Comparison of ENCODE assay signal across 9 cellular contexts in the genomic region with DNA sequence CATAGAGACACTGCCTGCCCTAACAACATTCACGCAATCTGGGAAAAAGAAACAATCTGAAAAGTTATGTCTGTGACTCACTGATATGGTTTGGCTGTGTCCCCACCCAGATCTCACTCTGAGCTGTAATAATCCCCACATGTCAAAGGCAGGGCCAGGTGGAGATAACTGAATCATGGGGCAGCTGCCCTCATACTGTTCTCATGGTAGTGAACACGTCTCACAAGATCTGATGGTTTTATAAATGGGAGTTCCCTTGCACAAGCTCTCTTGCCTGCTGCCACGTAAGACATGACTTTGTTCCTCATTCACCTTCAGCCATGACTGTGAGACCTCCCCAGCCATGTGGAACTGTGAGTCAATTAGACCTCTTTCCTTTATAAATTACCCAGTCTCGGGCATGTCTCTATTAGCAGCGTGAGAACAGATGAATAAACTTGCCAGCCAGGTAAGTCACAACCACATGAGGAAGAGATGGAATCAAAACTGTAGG.
DNase-seq lines count a peak whose midpoint lies in the region; ATAC-seq and TF ChIP-seq lines count a peak whose summit lies in the region.
"Had no signal": no experiment of that assay in that cellular context is flagged by ENCODE, and none has a peak within 500 bp of the region (broad histone marks: within the 10 kb centered on the region; RNA-seq: fewer than 3 reads in every experiment).

No MANE protein-coding gene starts in this region.

- peak; percentile 60 for ATAC-seq in GM21390 (IDR thresholded peaks at IDR 0.05; ENCODE audit: unreplicated experiment)

- no peaks in the 10 kb centered on the region for H3K9me2 ChIP-seq in hepatocyte (replicated peaks; ENCODE audit: insufficient read depth)

- no peak overlapping the region for H3K4me3 ChIP-seq in hepatocyte
- H3K4me3 ChIP-seq in endodermal cell (ENCODE audit: low read length): no peak overlapping the region

- H3K9ac ChIP-seq in endodermal cell (ENCODE audit: extremely low read depth, low read length, poor library complexity, severe bottlenecking): no peak overlapping the region

- H2AFZ ChIP-seq in hepatocyte: no peak overlapping the region

- 67% methylated on average over 5 of the region's 5 CpGs for WGBS in hepatocyte (ENCODE audit: low lambda C conversion rate, missing lambda C conversion rate)
- WGBS in endodermal cell (ENCODE audit: insufficient coverage in 1 of 2, insufficient read length in 1 of 2), 2 experiments: 87 to 93% methylated on average over 4 to 5 of the region's 5 CpGs

- peak overlapping the region in 4 of 7 donors; percentile 16 to 70 (median 40) for H3K27ac Mint-ChIP-seq in CD14-positive monocyte
- H3K27ac Mint-ChIP-seq in T-helper 1 cell treated with Interleukin-12 subunit alpha and Interleukin-12 subunit beta and Interleukin-4 antibody, amounts not matched to agents 30 μg/mL and 1 μg/mL, for 36 hours: peak overlapping the region; percentile 22
- H3K27ac Mint-ChIP-seq in endodermal cell: no peak overlapping the region

- H3K27me3 ChIP-seq in hepatocyte (no peaks in the 10 kb centered on the region), endodermal cell (ENCODE audit: control insufficient read depth, insufficient read depth, low read length, poor library complexity, severe bottlenecking) (no peaks in the 10 kb centered on the region)

- H4K20me1 ChIP-seq in hepatocyte (ENCODE audit: insufficient read depth, poor library complexity, severe bottlenecking): no peaks in the 10 kb centered on the region

- intact Hi-C loops in CD14-positive monocyte (cut with micrococcal nuclease): no loop called here

- H3K4me3 Mint-ChIP-seq in CD14-positive monocyte: no peak overlapping the region
- H3K4me3 Mint-ChIP-seq in T-helper 1 cell treated with Interleukin-12 subunit alpha and Interleukin-12 subunit beta and Interleukin-4 antibody, amounts not matched to agents 30 μg/mL and 1 μg/mL, for 36 hours: no peak overlapping the region
- no peak overlapping the region for H3K4me3 Mint-ChIP-seq in endodermal cell

- peaks cover 0 to 1% (median 0%) of the 10 kb centered on the region in 3 donors for H3K27me3 Mint-ChIP-seq in CD14-positive monocyte (ENCODE audit: low read depth in 3 of 3)
- no peaks in the 10 kb centered on the region for H3K27me3 Mint-ChIP-seq in T-helper 1 cell treated with Interleukin-12 subunit alpha and Interleukin-12 subunit beta and Interleukin-4 antibody, amounts not matched to agents 30 μg/mL and 1 μg/mL, for 36 hours (ENCODE audit: low read depth)
- H3K27me3 Mint-ChIP-seq in endodermal cell (ENCODE audit: insufficient read depth): no peaks in the 10 kb centered on the region

- peaks cover 4% of the 10 kb centered on the region for H3K4me1 Mint-ChIP-seq in CD14-positive monocyte
- peaks cover 14% of the 10 kb centered on the region for H3K4me1 Mint-ChIP-seq in T-helper 1 cell treated with Interleukin-12 subunit alpha and Interleukin-12 subunit beta and Interleukin-4 antibody, amounts not matched to agents 30 μg/mL and 1 μg/mL, for 36 hours (ENCODE audit: low read depth)
- H3K4me1 Mint-ChIP-seq in endodermal cell: no peaks in the 10 kb centered on the region

- H3K36me3 Mint-ChIP-seq in CD14-positive monocyte (peaks cover 15% of the 10 kb centered on the region in 2 donors), endodermal cell (ENCODE audit: low read depth) (peaks cover 9% of the 10 kb centered on the region)
- peaks cover 21% of the 10 kb centered on the region for H3K36me3 Mint-ChIP-seq in T-helper 1 cell treated with Interleukin-12 subunit alpha and Interleukin-12 subunit beta and Interleukin-4 antibody, amounts not matched to agents 30 μg/mL and 1 μg/mL, for 36 hours (ENCODE audit: low read depth)

- H3K27ac ChIP-seq in hepatocyte (peak overlapping the region; percentile 68), endodermal cell (ENCODE audit: low read depth, low read length) (no peak overlapping the region)

- no peaks in the 10 kb centered on the region for H3K4me1 ChIP-seq in hepatocyte (ENCODE audit: insufficient read depth)
- no peaks in the 10 kb centered on the region for H3K4me1 ChIP-seq in endodermal cell (ENCODE audit: control insufficient read depth, insufficient read depth, low read length)

- DNase-seq in CD14-positive monocyte (ENCODE audit: low spot score) (peak; percentile 48), hepatocyte (ENCODE audit: low spot score) (peak; percentile 50), endodermal cell (no peak), NCI-H1048 (lab: John Stamatoyannopoulos, UW) (no peak), COLO829 (ENCODE audit: low spot score) (no peak), AG08395 (ENCODE audit: low spot score) (no peak)
- DNase-seq: NCI-H524 treated with DMSO at 0.1 percent for 48 hours had no signal

- H3K9me3 Mint-ChIP-seq in CD14-positive monocyte (no peaks in the 10 kb centered on the region), endodermal cell (no peaks in the 10 kb centered on the region)
- no peaks in the 10 kb centered on the region for H3K9me3 Mint-ChIP-seq in T-helper 1 cell treated with Interleukin-12 subunit alpha and Interleukin-12 subunit beta and Interleukin-4 antibody, amounts not matched to agents 30 μg/mL and 1 μg/mL, for 36 hours

- H3K4me2 ChIP-seq in hepatocyte: peak overlapping the region; percentile 31

- H3K36me3 ChIP-seq in hepatocyte (replicated peaks; ENCODE audit: insufficient read depth, low read depth): no peaks in the 10 kb centered on the region
- peaks cover 4% of the 10 kb centered on the region for H3K36me3 ChIP-seq in endodermal cell (ENCODE audit: control insufficient read depth, insufficient read depth, low read length)

- no peaks in the 10 kb centered on the region for H3K79me2 ChIP-seq in hepatocyte

- TF ChIP-seq CTCF in CD14-positive monocyte (IDR thresholded peaks at IDR 0.05): no peak
- TF ChIP-seq CTCF in hepatocyte (IDR thresholded peaks at IDR 0.05; ENCODE audit: poor library complexity): no peak
- TF ChIP-seq CTCF in endodermal cell (conservative IDR thresholded peaks at IDR 0.05): no peak

- H3K9me3 ChIP-seq in hepatocyte (ENCODE audit: low read depth): no peaks in the 10 kb centered on the region
- no peaks in the 10 kb centered on the region for H3K9me3 ChIP-seq in endodermal cell (ENCODE audit: control insufficient read depth, low read length)

Comparison
In these comparisons a context has a peak if more than half of its experiments do, and no peak if none do; other contexts are left out.
1. DNase-seq: peak in CD14-positive monocyte (single experiment) and hepatocyte (single experiment); none in endodermal cell (single experiment), NCI-H1048 (single experiment), COLO829 (single experiment) and AG08395 (single experiment).